ENCODE assay signal across 26 cellular contexts in the genomic region with DNA sequence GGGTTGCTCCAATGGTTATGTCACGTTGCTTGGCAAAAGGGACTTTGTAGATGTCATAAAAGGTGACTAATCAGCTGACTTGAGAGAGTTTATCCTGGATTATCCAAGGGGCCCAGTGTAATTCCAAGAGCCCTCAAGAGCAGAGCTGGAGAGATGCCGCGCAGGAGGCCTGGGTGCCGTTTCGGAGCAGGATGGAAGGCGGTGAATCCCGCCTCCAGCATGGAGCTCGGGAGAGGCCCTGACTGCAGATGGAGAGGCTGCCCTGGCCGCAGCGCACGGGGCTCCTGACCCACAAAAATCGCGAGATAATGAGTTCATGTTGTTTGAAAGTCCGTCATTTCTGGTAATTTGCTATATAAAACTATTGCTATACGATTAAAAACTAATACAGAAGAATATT.
"Had no signal": no experiment of that assay in that cellular context is flagged by ENCODE, and none has a peak within 500 bp of the region (broad histone marks: within the 10 kb centered on the region; RNA-seq: fewer than 3 reads in every experiment).

No MANE protein-coding gene starts in this region.

- ATAC-seq: left colon; left lung; lower lobe of right lung; natural killer cell; psoas muscle; right lobe of liver; stimulated activated effector memory CD8-positive, alpha-beta T cell treated with anti-CD3 and anti-CD28 coated beads, Interleukin-12 subunit alpha, Interleukin-12 subunit beta, amount 100 ng/mL, for 72 hours; stimulated activated naive CD8-positive, alpha-beta T cell treated with anti-CD3 and anti-CD28 coated beads, Interleukin-15, amount 100 ng/mL, for 72 hours had no signal

- DNase-seq: head of caudate nucleus; hippocampal formation; kidney; left colon; left lung; lower lobe of right lung; mammary epithelial cell; mesenchymal stem cell; naive B cell; natural killer cell; nephron progenitor cell; occipital lobe; posterior cingulate gyrus; psoas muscle; right lobe of liver; stimulated activated CD4-positive, alpha-beta T cell treated with anti-CD3 and anti-CD28 coated beads, Interleukin-4, amount 100 ng/mL, for 24 hours; stimulated activated naive CD4-positive, alpha-beta T cell treated with Interleukin-2 at 50 U/mL for 16 hours; stimulated activated naive CD8-positive, alpha-beta T cell treated with anti-CD3 and anti-CD28 coated beads, Interleukin-15, amount 100 ng/mL, for 72 hours; substantia nigra had no signal

- H3K27me3 ChIP-seq: left lung, neural progenitor cell, neutrophil, right lobe of liver, tibial nerve, vagina had no signal

- H3K27ac ChIP-seq: left lung, lower lobe of right lung, neural progenitor cell, neutrophil, psoas muscle, right lobe of liver, tibial nerve, vagina had no signal

- H3K9me3 Mint-ChIP-seq: mesothelial cell of epicardium; naive B cell; natural killer cell; nephron progenitor cell; neural progenitor cell; stimulated activated effector memory CD8-positive, alpha-beta T cell treated with anti-CD3 and anti-CD28 coated beads, Interleukin-12 subunit alpha, Interleukin-12 subunit beta, amount 100 ng/mL, for 72 hours; stimulated activated naive CD8-positive, alpha-beta T cell treated with anti-CD3 and anti-CD28 coated beads, Interleukin-15, amount 100 ng/mL, for 72 hours; type B pancreatic cell had no signal

- H3K4me3 Mint-ChIP-seq: mesothelial cell of epicardium; natural killer cell; nephron progenitor cell; neural progenitor cell; stimulated activated effector memory CD8-positive, alpha-beta T cell treated with anti-CD3 and anti-CD28 coated beads, Interleukin-12 subunit alpha, Interleukin-12 subunit beta, amount 100 ng/mL, for 72 hours; stimulated activated naive CD8-positive, alpha-beta T cell treated with anti-CD3 and anti-CD28 coated beads, Interleukin-15, amount 100 ng/mL, for 72 hours; type B pancreatic cell had no signal

- FAIRE-seq: kidney had no signal

- H3K27me3 Mint-ChIP-seq: naive B cell; stimulated activated naive CD8-positive, alpha-beta T cell treated with anti-CD3 and anti-CD28 coated beads, Interleukin-15, amount 100 ng/mL, for 72 hours; type B pancreatic cell had no signal

- H3K4me3 ChIP-seq: left lung, lower lobe of right lung, neural progenitor cell, psoas muscle, right lobe of liver, tibial nerve, vagina had no signal

- H3K36me3 ChIP-seq: left lung, lower lobe of right lung, neural progenitor cell, neutrophil, right lobe of liver, vagina had no signal

- H3K9me3 ChIP-seq: left lung, lower lobe of right lung, neutrophil, psoas muscle, right lobe of liver, tibial nerve, vagina had no signal

- H3K27ac Mint-ChIP-seq: mesothelial cell of epicardium; natural killer cell; nephron progenitor cell; neural progenitor cell; stimulated activated effector memory CD8-positive, alpha-beta T cell treated with anti-CD3 and anti-CD28 coated beads, Interleukin-12 subunit alpha, Interleukin-12 subunit beta, amount 100 ng/mL, for 72 hours; stimulated activated naive CD8-positive, alpha-beta T cell treated with anti-CD3 and anti-CD28 coated beads, Interleukin-15, amount 100 ng/mL, for 72 hours; type B pancreatic cell had no signal

- H3K36me3 Mint-ChIP-seq: mesothelial cell of epicardium; natural killer cell; stimulated activated effector memory CD8-positive, alpha-beta T cell treated with anti-CD3 and anti-CD28 coated beads, Interleukin-12 subunit alpha, Interleukin-12 subunit beta, amount 100 ng/mL, for 72 hours; type B pancreatic cell had no signal
